Comparison of ENCODE assay signal across 18 cellular contexts in genomic region chr16:89431616-89432015, GRCh38. TPM values are rescaled to one million over a fixed set of nuclear protein-coding genes. Genes with fewer than 3 reads are reported as not detected.
DNase-seq lines count a peak whose midpoint lies in the region; ATAC-seq and TF ChIP-seq lines count a peak whose summit lies in the region.
"Had no signal": no experiment of that assay in that cellular context is flagged by ENCODE, and none has a peak within 500 bp of the region (broad histone marks: within the 10 kb centered on the region; RNA-seq: fewer than 3 reads in every experiment).

No MANE protein-coding gene starts in this region.

- H3K9me3 ChIP-seq in stomach: no peaks in the 10 kb centered on the region
- H3K9me3 ChIP-seq in tibial artery: no peaks in the 10 kb centered on the region
- no peaks in the 10 kb centered on the region for H3K9me3 ChIP-seq in A673 (ENCODE audit: low read depth, low read length, poor library complexity, severe bottlenecking)
- H3K9me3 ChIP-seq: psoas muscle had no signal

- 35 to 55% (median 42%) methylated on average over 3 of the region's 3 CpGs for WGBS in stomach, 5 donors

- H3K27ac ChIP-seq in stomach (peak overlapping the region in 3 of 5 donors; percentile 14 to 46 (median 25)), tibial artery (no peak overlapping the region), A673 (ENCODE audit: low read depth, low read length, poor library complexity, severe bottlenecking) (no peak overlapping the region)
- H3K27ac ChIP-seq: psoas muscle, WERI-Rb-1 had no signal

- peak; percentile 19 for ATAC-seq in left ventricle myocardium superior
- ATAC-seq in Right ventricle myocardium inferior: no peak
- peak; percentile 26 for ATAC-seq in left colon
- ATAC-seq: HCT116 had no signal

- H3K4me3 ChIP-seq in WI38 (ENCODE audit: low read depth, low read length) (peak overlapping the region; percentile 46), stomach (no peak overlapping the region), tibial artery (no peak overlapping the region), A673 (ENCODE audit: low read depth, low read length, poor library complexity, severe bottlenecking) (no peak overlapping the region)
- H3K4me3 ChIP-seq: psoas muscle had no signal

- BruUV-seq in A673 (replicated peaks; lab: Mats Ljungman, UMichigan): no TSS peak

- intact Hi-C loops in left ventricle myocardium superior (cut with micrococcal nuclease): no loop called here
- intact Hi-C loops in Right ventricle myocardium inferior (cut with DNase I): no loop called here
- intact Hi-C loops in left colon (cut with DNase I, micrococcal nuclease): no loop called here
- intact Hi-C loops in stomach (cut with DNase I; ENCODE audit: low total_unique reads): no loop called here
- intact Hi-C loops in tibial artery (cut with DNase I; ENCODE audit: low total_unique reads): no loop called here
- intact Hi-C loops in activated T-helper 1 cell treated with anti-CD3 and anti-CD28 coated beads, Interleukin-12 subunit alpha, Interleukin-12 subunit beta, Interleukin-2, Interleukin-4 antibody, amounts not matched to agents 30 ng/mL and 10 ng/mL and 1 ng/mL, durations not matched to agents 14 hours and 24 hours and 36 hours (cut with micrococcal nuclease): no loop called here
- intact Hi-C loops in A673 (cut with micrococcal nuclease; ENCODE audit: unreplicated experiment): no loop called here

- peaks cover 22% of the 10 kb centered on the region for H3K4me1 Mint-ChIP-seq in activated T-helper 1 cell treated with anti-CD3 and anti-CD28 coated beads, Interleukin-12 subunit alpha, Interleukin-12 subunit beta, Interleukin-2, Interleukin-4 antibody, amounts not matched to agents 30 ng/mL and 10 ng/mL and 1 ng/mL, durations not matched to agents 14 hours and 24 hours and 36 hours (ENCODE audit: low read depth)

- H3K27me3 ChIP-seq in stomach (no peaks in the 10 kb centered on the region), tibial artery (no peaks in the 10 kb centered on the region), A673 (replicated peaks; ENCODE audit: insufficient read depth, low read depth, low read length, poor library complexity) (no peaks in the 10 kb centered on the region)

- H3K36me3 Mint-ChIP-seq in activated T-helper 1 cell treated with anti-CD3 and anti-CD28 coated beads, Interleukin-12 subunit alpha, Interleukin-12 subunit beta, Interleukin-2, Interleukin-4 antibody, amounts not matched to agents 30 ng/mL and 10 ng/mL and 1 ng/mL, durations not matched to agents 14 hours and 24 hours and 36 hours (ENCODE audit: low read depth): peaks cover 13% of the 10 kb centered on the region

- no peaks in the 10 kb centered on the region for H3K27me3 Mint-ChIP-seq in activated T-helper 1 cell treated with anti-CD3 and anti-CD28 coated beads, Interleukin-12 subunit alpha, Interleukin-12 subunit beta, Interleukin-2, Interleukin-4 antibody, amounts not matched to agents 30 ng/mL and 10 ng/mL and 1 ng/mL, durations not matched to agents 14 hours and 24 hours and 36 hours (ENCODE audit: insufficient read depth)

- CTCF ChIA-PET in A673 (lab: Charles Lee): no interaction called here

- POLR2A ChIA-PET in A673 (lab: Charles Lee; ENCODE audit: low non-redundant PET): no interaction called here

- H3K4me1 ChIP-seq in stomach (peaks cover 25 to 73% (median 56%) of the 10 kb centered on the region in 4 donors), tibial artery (peaks cover 0 to 45% (median 24%) of the 10 kb centered on the region in 4 donors), A673 (ENCODE audit: insufficient read depth, low read length, poor library complexity, severe bottlenecking) (no peaks in the 10 kb centered on the region)

- TF ChIP-seq EP300 in stomach (IDR thresholded peaks at IDR 0.05): no peak

- TF ChIP-seq CTCF in WI38 (IDR thresholded peaks at IDR 0.05; ENCODE audit: low read depth, low read length): no peak
- TF ChIP-seq CTCF in stomach (IDR thresholded peaks at IDR 0.05): no peak
- TF ChIP-seq CTCF in tibial artery (IDR thresholded peaks at IDR 0.05): no peak
- no peak for TF ChIP-seq CTCF in A673 (conservative IDR thresholded peaks at IDR 0.05; ENCODE audit: low read depth, low read length)

- H3K9me3 Mint-ChIP-seq in activated T-helper 1 cell treated with anti-CD3 and anti-CD28 coated beads, Interleukin-12 subunit alpha, Interleukin-12 subunit beta, Interleukin-2, Interleukin-4 antibody, amounts not matched to agents 30 ng/mL and 10 ng/mL and 1 ng/mL, durations not matched to agents 14 hours and 24 hours and 36 hours: no peaks in the 10 kb centered on the region
- H3K9me3 Mint-ChIP-seq: activated T-helper 2 cell treated with anti-CD3 and anti-CD28 coated beads, Interferon-gamma antibody, Interleukin-2, Interleukin-4, amounts not matched to agents 10 μg/mL and 5 μg/mL and 100 μg/mL, durations not matched to agents 14 hours and 24 hours and 36 hours; nephron had no signal

- no peak overlapping the region for H3K27ac Mint-ChIP-seq in activated T-helper 1 cell treated with anti-CD3 and anti-CD28 coated beads, Interleukin-12 subunit alpha, Interleukin-12 subunit beta, Interleukin-2, Interleukin-4 antibody, amounts not matched to agents 30 ng/mL and 10 ng/mL and 1 ng/mL, durations not matched to agents 14 hours and 24 hours and 36 hours
- H3K27ac Mint-ChIP-seq: activated T-helper 2 cell treated with anti-CD3 and anti-CD28 coated beads, Interferon-gamma antibody, Interleukin-2, Interleukin-4, amounts not matched to agents 10 μg/mL and 5 μg/mL and 100 μg/mL, durations not matched to agents 14 hours and 24 hours and 36 hours; nephron had no signal

- H3K4me3 Mint-ChIP-seq in activated T-helper 1 cell treated with anti-CD3 and anti-CD28 coated beads, Interleukin-12 subunit alpha, Interleukin-12 subunit beta, Interleukin-2, Interleukin-4 antibody, amounts not matched to agents 30 ng/mL and 10 ng/mL and 1 ng/mL, durations not matched to agents 14 hours and 24 hours and 36 hours: no peak overlapping the region
- H3K4me3 Mint-ChIP-seq: nephron had no signal

- H3K36me3 ChIP-seq in stomach: peaks cover 0 to 5% (median 0%) of the 10 kb centered on the region in 4 donors
- no peaks in the 10 kb centered on the region for H3K36me3 ChIP-seq in tibial artery
- peaks cover 4% of the 10 kb centered on the region for H3K36me3 ChIP-seq in A673 (ENCODE audit: insufficient read depth, low read length, poor library complexity, severe bottlenecking)
- H3K36me3 ChIP-seq: WERI-Rb-1 had no signal

- no peak for TF ChIP-seq POLR2A in stomach (IDR thresholded peaks at IDR 0.05)

- DNase-seq in left ventricle myocardium superior: no peak
- no peak for DNase-seq in Right ventricle myocardium inferior (ENCODE audit: missing footprints)
- DNase-seq in left colon: no peak
- DNase-seq in stomach: no peak
- DNase-seq in tibial artery: no peak
- no peak for DNase-seq in activated T-helper 1 cell treated with anti-CD3 and anti-CD28 coated beads, Interleukin-12 subunit alpha, Interleukin-12 subunit beta, Interleukin-2, Interleukin-4 antibody, amounts not matched to agents 30 ng/mL and 10 ng/mL and 1 ng/mL, durations not matched to agents 14 hours and 24 hours and 36 hours (ENCODE audit: low spot score)
- no peak for DNase-seq in A673 (ENCODE audit: low spot score)
- DNase-seq: activated CD8-positive, alpha-beta memory T cell treated with anti-CD3 and anti-CD28 coated beads for 24 hours; cerebellar nuclear complex; mammary epithelial cell; NCI-H187 treated with DMSO at 0.1 percent for 48 hours; NCI-H526; WERI-Rb-1 had no signal

RNA-seq across cellular contexts. Expression of gene ANKRD11, which starts 58.7 kb away (rescaled TPM):
- total RNA-seq in left ventricle myocardium superior (75.2 TPM), Right ventricle myocardium inferior (64.9 TPM), left colon (100 to 1,000 TPM in 1 of 2 donors, 10 to 100 TPM in 1; 82.5 to 135 TPM), stomach (100 to 1,000 TPM in 4 of 5 donors, 10 to 100 TPM in 1; 60.2 to 350 (median 136) TPM), A673 (2021) (217 and 248 TPM in 2 replicates)
- 10 to 100 TPM; 25.4 to 39.0 (median 38.8) TPM for polyA plus RNA-seq in stomach
- 176 and 179 TPM in 2 replicates for total RNA-seq in activated T-helper 1 cell treated with anti-CD3 and anti-CD28 coated beads, Interleukin-12 subunit alpha, Interleukin-12 subunit beta, Interleukin-2, Interleukin-4 antibody, amounts not matched to agents 30 ng/mL and 10 ng/mL and 1 ng/mL, durations not matched to agents 14 hours and 24 hours and 36 hours

Comparison
In these comparisons a context has a peak if more than half of its experiments do, and no peak if none do; other contexts are left out.
1. H3K27ac ChIP-seq: peak in stomach (3 of 5); none in tibial artery (0 of 2) and A673 (single experiment).